ENCODE assay signal across 1 cellular context in the genomic region with DNA sequence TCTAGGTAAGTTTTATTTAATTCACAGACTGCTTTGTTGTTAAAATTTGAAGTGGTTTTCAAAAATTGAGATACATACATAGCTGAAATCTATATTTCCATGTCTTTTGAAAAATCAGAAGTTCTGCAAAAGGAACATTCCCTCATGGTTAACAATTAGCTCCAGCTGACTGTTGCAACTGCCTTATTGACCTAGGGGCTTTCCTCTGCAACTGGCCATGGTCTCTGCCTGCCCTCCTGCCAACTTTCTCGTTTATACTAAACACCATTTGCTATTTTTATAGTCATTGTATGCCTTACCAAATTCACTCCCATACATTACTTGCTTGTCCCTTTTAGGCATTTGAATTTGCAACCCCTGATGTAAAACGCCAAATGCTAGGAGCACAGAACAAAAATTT.
TF ChIP-seq lines count a peak whose summit lies in the region.

No MANE protein-coding gene starts in this region.

TF ChIP-seq in liver, 16 proteins besides CTCF, POLR2A, EP300 and RAD21 (continued from another document):
- TF ChIP-seq, protein P1, sequence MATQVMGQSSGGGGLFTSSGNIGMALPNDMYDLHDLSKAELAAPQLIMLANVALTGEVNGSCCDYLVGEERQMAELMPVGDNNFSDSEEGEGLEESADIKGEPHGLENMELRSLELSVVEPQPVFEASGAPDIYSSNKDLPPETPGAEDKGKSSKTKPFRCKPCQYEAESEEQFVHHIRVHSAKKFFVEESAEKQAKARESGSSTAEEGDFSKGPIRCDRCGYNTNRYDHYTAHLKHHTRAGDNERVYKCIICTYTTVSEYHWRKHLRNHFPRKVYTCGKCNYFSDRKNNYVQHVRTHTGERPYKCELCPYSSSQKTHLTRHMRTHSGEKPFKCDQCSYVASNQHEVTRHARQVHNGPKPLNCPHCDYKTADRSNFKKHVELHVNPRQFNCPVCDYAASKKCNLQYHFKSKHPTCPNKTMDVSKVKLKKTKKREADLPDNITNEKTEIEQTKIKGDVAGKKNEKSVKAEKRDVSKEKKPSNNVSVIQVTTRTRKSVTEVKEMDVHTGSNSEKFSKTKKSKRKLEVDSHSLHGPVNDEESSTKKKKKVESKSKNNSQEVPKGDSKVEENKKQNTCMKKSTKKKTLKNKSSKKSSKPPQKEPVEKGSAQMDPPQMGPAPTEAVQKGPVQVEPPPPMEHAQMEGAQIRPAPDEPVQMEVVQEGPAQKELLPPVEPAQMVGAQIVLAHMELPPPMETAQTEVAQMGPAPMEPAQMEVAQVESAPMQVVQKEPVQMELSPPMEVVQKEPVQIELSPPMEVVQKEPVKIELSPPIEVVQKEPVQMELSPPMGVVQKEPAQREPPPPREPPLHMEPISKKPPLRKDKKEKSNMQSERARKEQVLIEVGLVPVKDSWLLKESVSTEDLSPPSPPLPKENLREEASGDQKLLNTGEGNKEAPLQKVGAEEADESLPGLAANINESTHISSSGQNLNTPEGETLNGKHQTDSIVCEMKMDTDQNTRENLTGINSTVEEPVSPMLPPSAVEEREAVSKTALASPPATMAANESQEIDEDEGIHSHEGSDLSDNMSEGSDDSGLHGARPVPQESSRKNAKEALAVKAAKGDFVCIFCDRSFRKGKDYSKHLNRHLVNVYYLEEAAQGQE (IDR thresholded peaks at IDR 0.05), result peak; percentile 25
- TF ChIP-seq NR2F2 (IDR thresholded peaks at IDR 0.05), result no peak
- TF ChIP-seq GABPA (IDR thresholded peaks at IDR 0.05 in 1 of 2, conservative IDR thresholded peaks at IDR 0.05 in 1 of 2), result no peak
- peak; percentile 48 to 62 for TF ChIP-seq HNF4A (conservative IDR thresholded peaks at IDR 0.05)
- peak in 1 of 2 donors; percentile 40 for TF ChIP-seq RXRA (IDR thresholded peaks at IDR 0.05)
- TF ChIP-seq FOXA2 (IDR thresholded peaks at IDR 0.05), result peak; percentile 98
